1 cellular context compared by ENCODE assay signal in the genomic region with DNA sequence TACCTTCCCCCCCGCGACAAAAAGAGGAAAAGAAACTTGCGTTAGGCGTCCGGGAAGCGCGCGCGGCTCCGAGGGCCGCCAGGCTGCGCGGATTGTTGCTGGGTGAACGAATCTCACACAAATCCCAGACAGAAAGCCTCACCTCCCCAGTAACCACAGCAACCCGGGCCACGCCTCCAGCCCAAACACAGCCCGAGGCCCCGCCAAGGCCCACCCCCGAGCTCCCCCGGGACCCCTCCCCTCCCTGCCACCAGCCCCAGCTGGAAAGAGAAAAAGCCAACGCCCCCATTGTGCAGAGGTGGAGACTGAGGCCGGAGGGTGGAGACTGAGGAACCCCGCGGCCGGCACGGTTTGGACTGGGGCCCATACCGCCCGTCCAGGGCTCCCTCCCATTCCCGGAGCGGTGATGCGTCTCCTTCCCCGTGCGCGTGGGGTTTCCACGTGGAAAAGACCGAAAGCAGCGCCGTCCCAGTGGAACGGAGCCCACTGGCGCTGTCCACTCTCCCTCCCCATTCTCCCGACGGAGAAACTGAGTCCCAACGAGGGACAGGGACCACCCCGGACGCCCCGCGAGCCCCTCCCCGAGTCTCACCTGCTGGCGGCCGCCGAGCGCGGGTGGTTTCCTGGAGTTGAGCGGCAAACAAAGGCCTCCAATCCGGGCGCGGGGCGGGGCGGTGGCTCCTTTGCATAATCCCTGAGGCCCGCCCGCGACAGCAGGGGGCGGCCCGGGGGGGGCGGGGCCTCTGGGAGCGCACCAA.
TF ChIP-seq lines count a peak whose summit lies in the region.

No MANE protein-coding gene starts in this region.

TF ChIP-seq in WTC11, 78 proteins besides CTCF, POLR2A, EP300 and RAD21 (continued from another document):
- TF ChIP-seq, protein P1, sequence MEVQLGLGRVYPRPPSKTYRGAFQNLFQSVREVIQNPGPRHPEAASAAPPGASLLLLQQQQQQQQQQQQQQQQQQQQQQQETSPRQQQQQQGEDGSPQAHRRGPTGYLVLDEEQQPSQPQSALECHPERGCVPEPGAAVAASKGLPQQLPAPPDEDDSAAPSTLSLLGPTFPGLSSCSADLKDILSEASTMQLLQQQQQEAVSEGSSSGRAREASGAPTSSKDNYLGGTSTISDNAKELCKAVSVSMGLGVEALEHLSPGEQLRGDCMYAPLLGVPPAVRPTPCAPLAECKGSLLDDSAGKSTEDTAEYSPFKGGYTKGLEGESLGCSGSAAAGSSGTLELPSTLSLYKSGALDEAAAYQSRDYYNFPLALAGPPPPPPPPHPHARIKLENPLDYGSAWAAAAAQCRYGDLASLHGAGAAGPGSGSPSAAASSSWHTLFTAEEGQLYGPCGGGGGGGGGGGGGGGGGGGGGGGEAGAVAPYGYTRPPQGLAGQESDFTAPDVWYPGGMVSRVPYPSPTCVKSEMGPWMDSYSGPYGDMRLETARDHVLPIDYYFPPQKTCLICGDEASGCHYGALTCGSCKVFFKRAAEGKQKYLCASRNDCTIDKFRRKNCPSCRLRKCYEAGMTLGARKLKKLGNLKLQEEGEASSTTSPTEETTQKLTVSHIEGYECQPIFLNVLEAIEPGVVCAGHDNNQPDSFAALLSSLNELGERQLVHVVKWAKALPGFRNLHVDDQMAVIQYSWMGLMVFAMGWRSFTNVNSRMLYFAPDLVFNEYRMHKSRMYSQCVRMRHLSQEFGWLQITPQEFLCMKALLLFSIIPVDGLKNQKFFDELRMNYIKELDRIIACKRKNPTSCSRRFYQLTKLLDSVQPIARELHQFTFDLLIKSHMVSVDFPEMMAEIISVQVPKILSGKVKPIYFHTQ (CRISPR knock-in tag; IDR thresholded peaks at IDR 0.05), result peak; percentile 83
- TF ChIP-seq ELF4 (CRISPR knock-in tag; IDR thresholded peaks at IDR 0.05; ENCODE audit: low read depth) (no peak), PRRX2 (CRISPR knock-in tag; IDR thresholded peaks at IDR 0.05) (peak; percentile 77; the same call in 1 of the 2 replicates)
